ENCODE assay signal across 24 cellular contexts in the genomic region with DNA sequence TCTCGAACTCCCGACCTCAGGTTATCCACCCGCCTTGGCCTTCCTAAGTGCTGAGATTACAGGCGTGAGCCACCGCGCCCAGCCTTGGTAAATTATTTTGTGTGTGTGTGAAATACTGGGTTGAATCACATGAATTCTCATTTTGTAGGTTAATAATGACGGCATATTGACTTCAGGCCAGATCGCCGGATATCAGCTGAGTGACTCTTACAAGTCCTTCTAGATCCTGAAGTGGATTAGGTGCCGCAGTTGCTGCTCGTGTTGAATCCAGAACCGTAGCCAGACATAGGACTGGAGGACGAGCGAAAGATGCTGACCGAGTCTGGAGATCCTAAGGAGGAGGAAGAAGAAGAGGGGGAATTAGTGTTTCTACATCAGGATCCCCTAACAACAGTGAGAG.
"Had no signal": no experiment of that assay in that cellular context is flagged by ENCODE, and none has a peak within 500 bp of the region (broad histone marks: within the 10 kb centered on the region; RNA-seq: fewer than 3 reads in every experiment).

No MANE protein-coding gene starts in this region.

- H3K4me3 Mint-ChIP-seq: immature natural killer cell, mesothelial cell of epicardium had no signal

- FAIRE-seq: colon, endothelial cell of umbilical vein, frontal cortex, kidney had no signal

- H3K79me2 ChIP-seq: hepatocyte had no signal

- H3K27ac Mint-ChIP-seq: mesothelial cell of epicardium had no signal

- H3K9me3 ChIP-seq: esophagus muscularis mucosa, gastroesophageal sphincter, heart left ventricle, mucosa of descending colon had no signal

- H3K4me2 ChIP-seq: hepatocyte had no signal

- H3K36me3 ChIP-seq: esophagus muscularis mucosa, gastroesophageal sphincter, heart left ventricle had no signal

- H3K9me3 Mint-ChIP-seq: immature natural killer cell, mesothelial cell of epicardium had no signal

- H3K36me3 Mint-ChIP-seq: immature natural killer cell, mesothelial cell of epicardium had no signal

- ATAC-seq: foreskin keratinocyte, gastroesophageal sphincter, heart left ventricle, left colon, left lobe of liver, left ventricle myocardium superior, mucosa of descending colon had no signal

- H3K4me3 ChIP-seq: coronary artery, dorsolateral prefrontal cortex, esophagus muscularis mucosa, gastroesophageal sphincter, heart left ventricle, hepatocyte, mucosa of descending colon had no signal

- DNase-seq: dermis blood vessel endothelial cell; dorsolateral prefrontal cortex; effector CD4-positive, alpha-beta T cell; effector memory CD4-positive, alpha-beta T cell; foreskin keratinocyte; heart left ventricle; hypothalamus; immature natural killer cell; islet precursor cell; kidney; kidney glomerular epithelial cell; left colon; left ventricle myocardium superior; mesenchymal stem cell; mucosa of descending colon had no signal

- H3K27me3 ChIP-seq: dorsolateral prefrontal cortex, esophagus muscularis mucosa, foreskin keratinocyte, gastroesophageal sphincter, heart left ventricle, hepatocyte had no signal

- H2AFZ ChIP-seq: hepatocyte had no signal

- H3K27ac ChIP-seq: coronary artery, dorsolateral prefrontal cortex, esophagus muscularis mucosa, foreskin keratinocyte, gastroesophageal sphincter, heart left ventricle, hepatocyte had no signal
